In genomic region chr7:71843677-71844076, GRCh38 we compare ENCODE assay signal across 8 cellular contexts.
"Had no signal": no experiment of that assay in that cellular context is flagged by ENCODE, and none has a peak within 500 bp of the region (broad histone marks: within the 10 kb centered on the region; RNA-seq: fewer than 3 reads in every experiment).

No MANE protein-coding gene starts in this region.

- DNase-seq: activated CD4-positive, alpha-beta T cell treated with anti-CD3 and anti-CD28 coated beads, Interleukin-2, amount 10 ng/mL, durations not matched to agents 7 days and 5 days; activated CD4-positive, CD25-positive, alpha-beta regulatory T cell; activated naive CD4-positive, alpha-beta T cell treated with anti-CD3 and anti-CD28 coated beads, Interleukin-2, amount 10 ng/mL, durations not matched to agents 7 days and 5 days; activated T-cell treated with anti-CD3 and anti-CD28 coated beads for 4 hours; adrenal gland; central memory CD4-positive, alpha-beta T cell; naive B cell; right cardiac atrium had no signal
